8 cellular contexts compared by ENCODE assay signal in genomic region chr20:21513881-21514540, GRCh38. TPM values are rescaled to one million over a fixed set of nuclear protein-coding genes. Genes with fewer than 3 reads are reported as not detected.
DNase-seq lines count a peak whose midpoint lies in the region; ATAC-seq and TF ChIP-seq lines count a peak whose summit lies in the region.

Gene NKX2-2 (minus strand): TSS chr20:21514064. CDS start chr20:21513669, 395 bp downstream.

- no peaks in the 10 kb centered on the region for H3K9me3 ChIP-seq in adipocyte (ENCODE audit: control insufficient read depth, low read length)

- no peak within 1 kb of the TSS for H3K9ac ChIP-seq in adipocyte (ENCODE audit: low read length)

- H3K4me1 ChIP-seq in adipocyte (ENCODE audit: control insufficient read depth, insufficient read depth, low read length): peaks cover 19% of the 10 kb centered on the region

- no peaks in the 10 kb centered on the region for H3K36me3 Mint-ChIP-seq in natural killer cell treated with Interleukin-12 subunit alpha and Interleukin-12 subunit beta and Interleukin-15 and Interleukin-18, amount 100 ng/mL, for 72 hours
- no peaks in the 10 kb centered on the region for H3K36me3 Mint-ChIP-seq in natural killer cell

- no peaks in the 10 kb centered on the region for H3K36me3 ChIP-seq in adipocyte (ENCODE audit: control insufficient read depth, insufficient read depth, low read length, severe bottlenecking)

- peaks cover 50 to 51% of the 10 kb centered on the region in 2 donors for H3K27me3 Mint-ChIP-seq in natural killer cell treated with Interleukin-12 subunit alpha and Interleukin-12 subunit beta and Interleukin-15 and Interleukin-18, amount 100 ng/mL, for 72 hours
- H3K27me3 Mint-ChIP-seq in natural killer cell (ENCODE audit: low read depth in 2 of 2): peaks cover 53 to 60% of the 10 kb centered on the region in 2 donors

- peaks cover 72% of the 10 kb centered on the region for H3K27me3 ChIP-seq in adipocyte (replicated peaks; ENCODE audit: control insufficient read depth, insufficient read depth, low read length)

- peaks cover 0 to 11% of the 10 kb centered on the region in 2 donors for H3K4me1 Mint-ChIP-seq in natural killer cell treated with Interleukin-12 subunit alpha and Interleukin-12 subunit beta and Interleukin-15 and Interleukin-18, amount 100 ng/mL, for 72 hours (ENCODE audit: low read depth in 2 of 2)
- peaks cover 0 to 16% of the 10 kb centered on the region in 2 donors for H3K4me1 Mint-ChIP-seq in natural killer cell

- no peak for ATAC-seq in natural killer cell treated with Interleukin-12 subunit alpha and Interleukin-12 subunit beta and Interleukin-15 and Interleukin-18, amount 100 ng/mL, for 72 hours
- no peak for ATAC-seq in natural killer cell
- no peak for ATAC-seq in HG02623 (IDR thresholded peaks at IDR 0.05; ENCODE audit: unreplicated experiment)
- ATAC-seq in HG02678 (IDR thresholded peaks at IDR 0.05; ENCODE audit: unreplicated experiment): no peak
- ATAC-seq in esophagus mucosa: no peak

- H3K9me3 Mint-ChIP-seq in natural killer cell treated with Interleukin-12 subunit alpha and Interleukin-12 subunit beta and Interleukin-15 and Interleukin-18, amount 100 ng/mL, for 72 hours: no peaks in the 10 kb centered on the region
- H3K9me3 Mint-ChIP-seq in natural killer cell: no peaks in the 10 kb centered on the region

- H3K4me3 Mint-ChIP-seq in natural killer cell treated with Interleukin-12 subunit alpha and Interleukin-12 subunit beta and Interleukin-15 and Interleukin-18, amount 100 ng/mL, for 72 hours: peak within 1 kb of the TSS; percentile 22
- no peak within 1 kb of the TSS for H3K4me3 Mint-ChIP-seq in natural killer cell

- peak within 1 kb of the TSS; percentile 17 for H3K4me3 ChIP-seq in adipocyte (ENCODE audit: low read length)

- no peak for DNase-seq in natural killer cell treated with Interleukin-12 subunit alpha and Interleukin-12 subunit beta and Interleukin-15 and Interleukin-18, amount 100 ng/mL, for 72 hours (ENCODE audit: low spot score)
- no peak for DNase-seq in natural killer cell
- no peak for DNase-seq in adipocyte (ENCODE audit: low read depth)
- DNase-seq in midbrain (lab: John Stamatoyannopoulos, UW): peak; percentile 80
- DNase-seq in HCEC 1CT: no peak

- no peak for TF ChIP-seq CTCF in natural killer cell (IDR thresholded peaks at IDR 0.05)

- intact Hi-C loops in natural killer cell (cut with micrococcal nuclease): no loop called here

- no peak within 1 kb of the TSS for H3K27ac Mint-ChIP-seq in natural killer cell treated with Interleukin-12 subunit alpha and Interleukin-12 subunit beta and Interleukin-15 and Interleukin-18, amount 100 ng/mL, for 72 hours
- no peak within 1 kb of the TSS for H3K27ac Mint-ChIP-seq in natural killer cell

RNA-seq across cellular contexts. Expression of gene NKX2-2, which starts in this region (rescaled TPM):
- total RNA-seq in natural killer cell treated with Interleukin-12 subunit alpha and Interleukin-12 subunit beta and Interleukin-15 and Interleukin-18, amount 100 ng/mL, for 72 hours: not detected
- not detected for total RNA-seq in natural killer cell
- total RNA-seq in esophagus mucosa: not detected
